ENCODE assay signal across 14 cellular contexts in genomic region chr7:111357691-111358090, GRCh38.
DNase-seq lines count a peak whose midpoint lies in the region; TF ChIP-seq lines count a peak whose summit lies in the region.
"Had no signal": no experiment of that assay in that cellular context is flagged by ENCODE, and none has a peak within 500 bp of the region (broad histone marks: within the 10 kb centered on the region; RNA-seq: fewer than 3 reads in every experiment).

No MANE protein-coding gene starts in this region.

- H2BK120ac ChIP-seq in trophoblast cell (ENCODE audit: insufficient read depth, low read length, poor library complexity): no peak overlapping the region

- H3K27ac ChIP-seq in PC-9: no peak overlapping the region; the same call in 1 of the 2 replicates
- H3K27ac ChIP-seq in trophoblast cell (ENCODE audit: low read depth, low read length): no peak overlapping the region
- no peak overlapping the region for H3K27ac ChIP-seq in thyroid gland

- H3K18ac ChIP-seq in trophoblast cell (ENCODE audit: low read length): no peak overlapping the region

- TF ChIP-seq CTCF in PC-9 (conservative IDR thresholded peaks at IDR 0.05) (no peak), thyroid gland (IDR thresholded peaks at IDR 0.05) (no peak)

- DNase-seq in DMS79 treated with DMSO at 0.1 percent for 48 hours (lab: John Stamatoyannopoulos, UW): peak; percentile 48
- DNase-seq in DMS79 (lab: John Stamatoyannopoulos, UW): no peak
- DNase-seq in PC-9: peak; percentile 52 to 77
- DNase-seq in epidermal melanocyte (ENCODE audit: insufficient read length, low spot score): peak; percentile 16
- DNase-seq in trophoblast cell: peak; percentile 25 to 59
- no peak for DNase-seq in NCI-H1436 treated with DMSO at 0.1 percent for 48 hours (lab: John Stamatoyannopoulos, UW)
- DNase-seq in thyroid gland: no peak
- no peak for DNase-seq in NCI-H1048 (lab: John Stamatoyannopoulos, UW)
- DNase-seq: 8988T; activated CD4-positive, alpha-beta memory T cell treated with anti-CD3 and anti-CD28 coated beads, Interleukin-2, amount 10 ng/mL, durations not matched to agents 7 days and 5 days; activated naive CD4-positive, alpha-beta T cell treated with anti-CD3 and anti-CD28 coated beads, Interleukin-2, amount 10 ng/mL, durations not matched to agents 7 days and 5 days; GDM1; NCI-H1092; T-helper 17 cell had no signal

- no peaks in the 10 kb centered on the region for H4K20me1 ChIP-seq in PC-9 (ENCODE audit: insufficient read depth)

- intact Hi-C loops in PC-9 (cut with micrococcal nuclease; ENCODE audit: unreplicated experiment): loop anchor here (2.0 kb wide), 1 partner anchor 151 kb away; no protein-coding TSS in a partner anchor
- intact Hi-C loops in thyroid gland (cut with DNase I): no loop called here

- TF ChIP-seq POLR2A in thyroid gland (IDR thresholded peaks at IDR 0.05): no peak

- H3K9me3 ChIP-seq in PC-9 (ENCODE audit: insufficient read depth, low read depth): no peaks in the 10 kb centered on the region
- no peaks in the 10 kb centered on the region for H3K9me3 ChIP-seq in trophoblast cell (ENCODE audit: insufficient read depth, low read depth, low read length)
- no peaks in the 10 kb centered on the region for H3K9me3 ChIP-seq in thyroid gland

- no peak overlapping the region for H2AFZ ChIP-seq in PC-9
- H2AFZ ChIP-seq in trophoblast cell (ENCODE audit: insufficient read depth, low read length, poor library complexity): no peak overlapping the region

- no peaks in the 10 kb centered on the region for H3F3A ChIP-seq in PC-9 (ENCODE audit: insufficient read depth, low read depth)

- no peak overlapping the region for H4K8ac ChIP-seq in trophoblast cell (ENCODE audit: low read depth, low read length)

- H4K91ac ChIP-seq in trophoblast cell (ENCODE audit: low read depth, low read length): no peak overlapping the region

- no peak overlapping the region for H2BK12ac ChIP-seq in trophoblast cell (ENCODE audit: low read length)

- H3K4me1 ChIP-seq in PC-9 (replicated peaks; ENCODE audit: insufficient read depth) (peaks cover 15% of the 10 kb centered on the region), trophoblast cell (ENCODE audit: control insufficient read depth in 1 of 2, insufficient read depth in 2 of 2, low read length in 2 of 2) (peaks cover 0 to 1% of the 10 kb centered on the region in 2 experiments), thyroid gland (peaks cover 0 to 4% of the 10 kb centered on the region in 2 donors)

- POLR2A ChIA-PET in PC-9 (lab: Charles Lee; ENCODE audit: unreplicated experiment): interaction anchor here (0.6 kb wide), 1 partner anchor 51 kb away, joined by 3 read pairs; no protein-coding TSS in a partner anchor

- H3K79me1 ChIP-seq in trophoblast cell (ENCODE audit: low read length): no peaks in the 10 kb centered on the region

- no TSS peak for BruUV-seq in PC-9 (replicated peaks; lab: Mats Ljungman, UMichigan)

- no peak overlapping the region for H3K14ac ChIP-seq in trophoblast cell (ENCODE audit: low read length)

- no peaks in the 10 kb centered on the region for H3K36me3 ChIP-seq in PC-9 (ENCODE audit: low read depth)
- no peaks in the 10 kb centered on the region for H3K36me3 ChIP-seq in trophoblast cell (ENCODE audit: control insufficient read depth in 1 of 2, insufficient read depth in 2 of 2, low read length in 2 of 2)
- H3K36me3 ChIP-seq in thyroid gland: no peaks in the 10 kb centered on the region

- H3K23ac ChIP-seq in trophoblast cell (ENCODE audit: low read length): no peak overlapping the region

- no peak overlapping the region for H4K12ac ChIP-seq in trophoblast cell (ENCODE audit: low read depth, low read length)

- no peak overlapping the region for H3K4ac ChIP-seq in trophoblast cell (ENCODE audit: low read depth, low read length)

- H2BK5ac ChIP-seq in trophoblast cell (ENCODE audit: low read depth, low read length, poor library complexity): no peak overlapping the region

- no peaks in the 10 kb centered on the region for H3K9me2 ChIP-seq in PC-9 (ENCODE audit: insufficient read depth)

- H3K4me3 ChIP-seq in PC-9: no peak overlapping the region
- no peak overlapping the region for H3K4me3 ChIP-seq in trophoblast cell (ENCODE audit: low read depth, low read length)
- H3K4me3 ChIP-seq in thyroid gland (replicated peaks in 1 of 3): no peak overlapping the region

- H3K4me2 ChIP-seq in PC-9 (peak overlapping the region; percentile 23; the same call in 1 of the 2 replicates), trophoblast cell (ENCODE audit: low read length) (no peak overlapping the region)

- no peaks in the 10 kb centered on the region for H3K79me2 ChIP-seq in PC-9 (ENCODE audit: low read depth)
- no peaks in the 10 kb centered on the region for H3K79me2 ChIP-seq in trophoblast cell (ENCODE audit: control insufficient read depth, insufficient read depth, low read length, poor library complexity)

- H2AK5ac ChIP-seq in trophoblast cell (ENCODE audit: low read length): no peak overlapping the region

- CTCF ChIA-PET in PC-9 (lab: Charles Lee): interaction anchor here (0.6 kb wide), 1 partner anchor 58 kb away, joined by 3 read pairs; no protein-coding TSS in a partner anchor

- H3K9ac ChIP-seq in trophoblast cell (ENCODE audit: low read length): no peak overlapping the region

- H3K27me3 ChIP-seq in PC-9 (ENCODE audit: insufficient read depth, low read depth) (no peaks in the 10 kb centered on the region), trophoblast cell (ENCODE audit: insufficient read depth, low read length) (no peaks in the 10 kb centered on the region), thyroid gland (no peaks in the 10 kb centered on the region)

Comparison
In these comparisons a context has a peak if more than half of its experiments do, and no peak if none do; other contexts are left out.
1. DNase-seq: peak in DMS79 treated with DMSO at 0.1 percent for 48 hours (single experiment), PC-9 (2 of 2), epidermal melanocyte (single experiment) and trophoblast cell (2 of 2); none in DMS79 (single experiment), NCI-H1436 treated with DMSO at 0.1 percent for 48 hours (single experiment), thyroid gland (0 of 2) and NCI-H1048 (single experiment).